In genomic region chr17:64694207-64694606, GRCh38 we compare ENCODE assay signal across 1 cellular context.
A peak's percentile ranks its signal among the peaks of the same experiment; 100 is the strongest.
TF ChIP-seq lines count a peak whose summit lies in the region.

No MANE protein-coding gene starts in this region.

TF ChIP-seq in K562, 482 proteins besides CTCF, POLR2A, EP300 and RAD21 (continued from another document):
- 0 out of 2 replicates have a peak, but pooled peaks have one; percentile 33 for TF ChIP-seq DPF2 (IDR thresholded peaks at IDR 0.05)
- TF ChIP-seq RAD51 (IDR thresholded peaks at IDR 0.05; ENCODE audit: borderline replicate concordance, low read depth), result no peak
- no peak for TF ChIP-seq PURB (CRISPR knock-in tag; IDR thresholded peaks at IDR 0.05; ENCODE audit: low read depth)
- no peak for TF ChIP-seq MITF (IDR thresholded peaks at IDR 0.05)
- TF ChIP-seq EHMT2 (IDR thresholded peaks at IDR 0.05), result 0 out of 2 replicates have a peak, but pooled peaks have one; percentile 43
TF ChIP-seq in K562: peak in this region for 10.
